Comparison of ENCODE assay signal across 9 cellular contexts in the genomic region with DNA sequence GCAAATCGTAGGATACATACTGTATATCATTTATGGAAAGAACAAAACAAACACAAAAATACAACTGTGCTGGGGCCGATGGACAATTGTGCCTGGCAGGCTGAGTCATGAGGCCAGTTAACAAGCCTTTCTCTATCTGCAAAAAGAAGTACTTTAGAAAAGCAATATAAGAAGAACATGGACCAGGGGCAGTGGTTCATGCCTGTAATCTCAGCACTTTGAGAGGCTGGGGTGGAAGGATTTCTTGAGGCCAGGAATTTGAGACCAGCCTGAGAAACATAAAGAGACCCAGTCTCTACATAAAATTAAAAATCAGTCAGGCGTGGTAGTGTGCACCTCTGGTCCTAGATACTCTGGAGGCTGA. TPM values are rescaled to one million over a fixed set of nuclear protein-coding genes. Genes with fewer than 3 reads are reported as not detected.
DNase-seq lines count a peak whose midpoint lies in the region; ATAC-seq and TF ChIP-seq lines count a peak whose summit lies in the region.
"Had no signal": no experiment of that assay in that cellular context is flagged by ENCODE, and none has a peak within 500 bp of the region (broad histone marks: within the 10 kb centered on the region; RNA-seq: fewer than 3 reads in every experiment).

No MANE protein-coding gene starts in this region.

- TF ChIP-seq CTCF in fibroblast of lung (conservative IDR thresholded peaks at IDR 0.05 in 1 of 2, IDR thresholded peaks at IDR 0.05 in 1 of 2; ENCODE audit: low read depth in 1 of 2, low read length in 2 of 2) (no peak), gastrocnemius medialis (IDR thresholded peaks at IDR 0.05 in 4 of 5, conservative IDR thresholded peaks at IDR 0.05 in 1 of 5) (no peak), GM20000 (IDR thresholded peaks at IDR 0.05; ENCODE audit: extremely low read depth, missing control alignments) (no peak)

- no peak overlapping the region for H3K9ac ChIP-seq in fibroblast of lung (ENCODE audit: insufficient read depth, low read length)

- H3K27ac ChIP-seq in fibroblast of lung (ENCODE audit: insufficient read depth, low read length) = peak overlapping the region; percentile 96
- peak overlapping the region; percentile 43 to 64 (median 54) for H3K27ac ChIP-seq in gastrocnemius medialis

- peak overlapping the region in 2 of 4 experiments; percentile 1 to 38 for H3K4me3 ChIP-seq in fibroblast of lung (replicated peaks in 1 of 4; ENCODE audit: control extremely low read depth in 1 of 4, insufficient read depth in 1 of 4, low read depth in 3 of 4, low read length in 4 of 4)
- peak overlapping the region in 3 of 4 donors; percentile 16 to 49 (median 44) for H3K4me3 ChIP-seq in gastrocnemius medialis

- in situ Hi-C loops in gastrocnemius medialis (cut with MboI; ENCODE audit: low sequenced_read_pairs in 4 of 4) = loop anchor here in 1 of 4 donors (5.0 kb wide), 1 partner anchor 101 kb away; the partner anchor contains the start of gene GAPDH

- H3K9me3 ChIP-seq in fibroblast of lung (ENCODE audit: control insufficient read depth, insufficient read depth, low read depth, low read length) = no peaks in the 10 kb centered on the region
- H3K9me3 ChIP-seq in gastrocnemius medialis = no peaks in the 10 kb centered on the region

- H3K4me1 ChIP-seq in fibroblast of lung (ENCODE audit: control insufficient read depth, extremely low read depth, insufficient read depth, low read length) (peaks cover 13% of the 10 kb centered on the region), gastrocnemius medialis (peaks cover 15 to 17% of the 10 kb centered on the region in 2 donors)

- peak overlapping the region; percentile 78 for H3K4me2 ChIP-seq in fibroblast of lung (ENCODE audit: extremely low read depth, insufficient read depth, low read length)

- intact Hi-C loops in gastrocnemius medialis (cut with DNase I; ENCODE audit: low total_unique reads) = no loop called here

- peak; percentile 57 for DNase-seq in DMS53 treated with DMSO at 0.1 percent for 48 hours (lab: John Stamatoyannopoulos, UW; ENCODE audit: unreplicated experiment)
- DNase-seq in fibroblast of lung (ENCODE audit: low read depth in 2 of 2) = no peak
- no peak for DNase-seq in gastrocnemius medialis
- no peak for DNase-seq in NCI-H1930 (lab: John Stamatoyannopoulos, UW)
- DNase-seq in GM20000 (ENCODE audit: low spot score) = no peak
- DNase-seq in NOMO-1 treated with dmso at 0.1 percent for 144 hours (lab: John Stamatoyannopoulos, UW; ENCODE audit: unreplicated experiment) = no peak
- DNase-seq: retina had no signal

- H3K36me3 ChIP-seq in fibroblast of lung (ENCODE audit: control insufficient read depth, insufficient read depth, low read length) (no peaks in the 10 kb centered on the region), gastrocnemius medialis (no peaks in the 10 kb centered on the region)

- TF ChIP-seq POLR2A in gastrocnemius medialis (IDR thresholded peaks at IDR 0.05) = no peak

- no peaks in the 10 kb centered on the region for H4K20me1 ChIP-seq in fibroblast of lung (ENCODE audit: control insufficient read depth, extremely low read depth, insufficient read depth, low read length)

- H3K27me3 ChIP-seq in fibroblast of lung (ENCODE audit: control insufficient read depth, insufficient read depth, low read length) = no peaks in the 10 kb centered on the region
- H3K27me3 ChIP-seq in gastrocnemius medialis = no peaks in the 10 kb centered on the region

- H2AFZ ChIP-seq in fibroblast of lung (ENCODE audit: low read length) = peak overlapping the region; percentile 20

- no peaks in the 10 kb centered on the region for H3K79me2 ChIP-seq in fibroblast of lung (ENCODE audit: control insufficient read depth, insufficient read depth, low read length)

- ATAC-seq in SK-N-SH treated with all-trans-retinoic acid at 6 μM for 48 hours (peak; percentile 19), gastrocnemius medialis (peak in 1 of 2 donors; percentile 25), GM18867 (IDR thresholded peaks at IDR 0.05; ENCODE audit: unreplicated experiment) (no peak)

TF ChIP-seq in SK-N-SH treated with all-trans-retinoic acid at 6 μM for 48 hours, 23 proteins besides CTCF, POLR2A, EP300 and RAD21 (continues in another document):
- TF ChIP-seq, protein P1, sequence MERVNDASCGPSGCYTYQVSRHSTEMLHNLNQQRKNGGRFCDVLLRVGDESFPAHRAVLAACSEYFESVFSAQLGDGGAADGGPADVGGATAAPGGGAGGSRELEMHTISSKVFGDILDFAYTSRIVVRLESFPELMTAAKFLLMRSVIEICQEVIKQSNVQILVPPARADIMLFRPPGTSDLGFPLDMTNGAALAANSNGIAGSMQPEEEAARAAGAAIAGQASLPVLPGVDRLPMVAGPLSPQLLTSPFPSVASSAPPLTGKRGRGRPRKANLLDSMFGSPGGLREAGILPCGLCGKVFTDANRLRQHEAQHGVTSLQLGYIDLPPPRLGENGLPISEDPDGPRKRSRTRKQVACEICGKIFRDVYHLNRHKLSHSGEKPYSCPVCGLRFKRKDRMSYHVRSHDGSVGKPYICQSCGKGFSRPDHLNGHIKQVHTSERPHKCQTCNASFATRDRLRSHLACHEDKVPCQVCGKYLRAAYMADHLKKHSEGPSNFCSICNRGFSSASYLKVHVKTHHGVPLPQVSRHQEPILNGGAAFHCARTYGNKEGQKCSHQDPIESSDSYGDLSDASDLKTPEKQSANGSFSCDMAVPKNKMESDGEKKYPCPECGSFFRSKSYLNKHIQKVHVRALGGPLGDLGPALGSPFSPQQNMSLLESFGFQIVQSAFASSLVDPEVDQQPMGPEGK (CRISPR knock-in tag; IDR thresholded peaks at IDR 0.05; ENCODE audit: borderline replicate concordance) = no peak
- TF ChIP-seq, protein P2, sequence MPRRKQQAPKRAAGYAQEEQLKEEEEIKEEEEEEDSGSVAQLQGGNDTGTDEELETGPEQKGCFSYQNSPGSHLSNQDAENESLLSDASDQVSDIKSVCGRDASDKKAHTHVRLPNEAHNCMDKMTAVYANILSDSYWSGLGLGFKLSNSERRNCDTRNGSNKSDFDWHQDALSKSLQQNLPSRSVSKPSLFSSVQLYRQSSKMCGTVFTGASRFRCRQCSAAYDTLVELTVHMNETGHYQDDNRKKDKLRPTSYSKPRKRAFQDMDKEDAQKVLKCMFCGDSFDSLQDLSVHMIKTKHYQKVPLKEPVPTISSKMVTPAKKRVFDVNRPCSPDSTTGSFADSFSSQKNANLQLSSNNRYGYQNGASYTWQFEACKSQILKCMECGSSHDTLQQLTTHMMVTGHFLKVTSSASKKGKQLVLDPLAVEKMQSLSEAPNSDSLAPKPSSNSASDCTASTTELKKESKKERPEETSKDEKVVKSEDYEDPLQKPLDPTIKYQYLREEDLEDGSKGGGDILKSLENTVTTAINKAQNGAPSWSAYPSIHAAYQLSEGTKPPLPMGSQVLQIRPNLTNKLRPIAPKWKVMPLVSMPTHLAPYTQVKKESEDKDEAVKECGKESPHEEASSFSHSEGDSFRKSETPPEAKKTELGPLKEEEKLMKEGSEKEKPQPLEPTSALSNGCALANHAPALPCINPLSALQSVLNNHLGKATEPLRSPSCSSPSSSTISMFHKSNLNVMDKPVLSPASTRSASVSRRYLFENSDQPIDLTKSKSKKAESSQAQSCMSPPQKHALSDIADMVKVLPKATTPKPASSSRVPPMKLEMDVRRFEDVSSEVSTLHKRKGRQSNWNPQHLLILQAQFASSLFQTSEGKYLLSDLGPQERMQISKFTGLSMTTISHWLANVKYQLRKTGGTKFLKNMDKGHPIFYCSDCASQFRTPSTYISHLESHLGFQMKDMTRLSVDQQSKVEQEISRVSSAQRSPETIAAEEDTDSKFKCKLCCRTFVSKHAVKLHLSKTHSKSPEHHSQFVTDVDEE (CRISPR knock-in tag; IDR thresholded peaks at IDR 0.05) = no peak
- TF ChIP-seq, protein P3, sequence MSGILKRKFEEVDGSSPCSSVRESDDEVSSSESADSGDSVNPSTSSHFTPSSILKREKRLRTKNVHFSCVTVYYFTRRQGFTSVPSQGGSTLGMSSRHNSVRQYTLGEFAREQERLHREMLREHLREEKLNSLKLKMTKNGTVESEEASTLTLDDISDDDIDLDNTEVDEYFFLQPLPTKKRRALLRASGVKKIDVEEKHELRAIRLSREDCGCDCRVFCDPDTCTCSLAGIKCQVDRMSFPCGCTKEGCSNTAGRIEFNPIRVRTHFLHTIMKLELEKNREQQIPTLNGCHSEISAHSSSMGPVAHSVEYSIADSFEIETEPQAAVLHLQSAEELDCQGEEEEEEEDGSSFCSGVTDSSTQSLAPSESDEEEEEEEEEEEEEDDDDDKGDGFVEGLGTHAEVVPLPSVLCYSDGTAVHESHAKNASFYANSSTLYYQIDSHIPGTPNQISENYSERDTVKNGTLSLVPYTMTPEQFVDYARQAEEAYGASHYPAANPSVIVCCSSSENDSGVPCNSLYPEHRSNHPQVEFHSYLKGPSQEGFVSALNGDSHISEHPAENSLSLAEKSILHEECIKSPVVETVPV (CRISPR knock-in tag; IDR thresholded peaks at IDR 0.05) = no peak
- TF ChIP-seq GLIS3 (CRISPR knock-in tag; IDR thresholded peaks at IDR 0.05) = no peak
- TF ChIP-seq ZFP30 (CRISPR knock-in tag; IDR thresholded peaks at IDR 0.05) = no peak
- no peak for TF ChIP-seq ZNF8 (CRISPR knock-in tag; IDR thresholded peaks at IDR 0.05)

RNA-seq across cellular contexts. Expression of gene CD27, which starts 13.8 kb away (rescaled TPM):
- total RNA-seq in fibroblast of lung (0.17 TPM in 1 of 2 replicates, not detected in the other), gastrocnemius medialis (under 1 TPM in 1 of 4 donors, not detected in 3; 0.55 TPM)
- 0.06 and 0.07 TPM in 2 replicates for polyA plus RNA-seq in fibroblast of lung
- 0.28 and 0.48 TPM in 2 replicates for polyA plus RNA-seq in fibroblast of lung (2012)
- not detected in 2 replicates for polyA minus RNA-seq in fibroblast of lung (ENCODE audit: low replicate concordance)

RNA-seq across cellular contexts. Expression of gene TAPBPL, which starts 20.9 kb away (rescaled TPM):
- total RNA-seq in fibroblast of lung (6.2 and 17.3 TPM in 2 replicates), gastrocnemius medialis (1 to 10 TPM; 3.8 to 8.6 (median 5.8) TPM)
- 13.7 and 14.0 TPM in 2 replicates for polyA plus RNA-seq in fibroblast of lung
- 15.2 and 21.1 TPM in 2 replicates for polyA plus RNA-seq in fibroblast of lung (2012)
- polyA minus RNA-seq in fibroblast of lung (ENCODE audit: low replicate concordance) = 21.0 and 26.0 TPM in 2 replicates

RNA-seq across cellular contexts. Expression of gene VAMP1, which starts 39.5 kb away (rescaled TPM):
- total RNA-seq in fibroblast of lung (13.9 and 20.3 TPM in 2 replicates), gastrocnemius medialis (1 to 10 TPM; 1.1 to 2.0 (median 1.4) TPM)
- 11.0 and 14.9 TPM in 2 replicates for polyA plus RNA-seq in fibroblast of lung
- 7.5 and 9.4 TPM in 2 replicates for polyA plus RNA-seq in fibroblast of lung (2012)
- 7.9 and 13.8 TPM in 2 replicates for polyA minus RNA-seq in fibroblast of lung (ENCODE audit: low replicate concordance)

RNA-seq across cellular contexts. Expression of gene LTBR, which starts 47.0 kb away (rescaled TPM):
- total RNA-seq in fibroblast of lung (60.6 and 78.4 TPM in 2 replicates), gastrocnemius medialis (10 to 100 TPM; 40.2 to 98.6 (median 43.7) TPM)
- 45.8 and 55.7 TPM in 2 replicates for polyA plus RNA-seq in fibroblast of lung
- polyA plus RNA-seq in fibroblast of lung (2012) = 81.9 and 99.1 TPM in 2 replicates
- polyA minus RNA-seq in fibroblast of lung (ENCODE audit: low replicate concordance) = 78.7 and 105 TPM in 2 replicates

RNA-seq across cellular contexts. Expression of gene SCNN1A, which starts 55.6 kb away (rescaled TPM):
- total RNA-seq in fibroblast of lung (under 0.01 and 0.26 TPM in 2 replicates), gastrocnemius medialis (1 to 10 TPM in 1 of 4 donors, under 1 TPM in 2, not detected in 1; 0.20 to 2.0 (median 0.38) TPM)
- 0.05 and 0.08 TPM in 2 replicates for polyA plus RNA-seq in fibroblast of lung
- 0.13 and 0.29 TPM in 2 replicates for polyA plus RNA-seq in fibroblast of lung (2012)
- polyA minus RNA-seq in fibroblast of lung (ENCODE audit: low replicate concordance) = not detected in 2 replicates
